ENCODE assay signal across 14 cellular contexts in genomic region chr12:124289634-124290600, GRCh38. TPM values are rescaled to one million over a fixed set of nuclear protein-coding genes. Genes with fewer than 3 reads are reported as not detected.
DNase-seq lines count a peak whose midpoint lies in the region; ATAC-seq, FAIRE-seq and TF ChIP-seq lines count a peak whose summit lies in the region.
"Had no signal": no experiment of that assay in that cellular context is flagged by ENCODE, and none has a peak within 500 bp of the region (broad histone marks: within the 10 kb centered on the region; RNA-seq: fewer than 3 reads in every experiment).

No MANE protein-coding gene starts in this region.

- no peak for TF ChIP-seq CTCF in coronary artery (IDR thresholded peaks at IDR 0.05)

- peak; percentile 89 for FAIRE-seq in HTR-8/SVneo (lab: Jason Lieb, UNC)
- FAIRE-seq: GM12878 had no signal

- peak overlapping the region; percentile 35 for H3K4me3 ChIP-seq in coronary artery
- H3K4me3 ChIP-seq: GM12878, tibial nerve had no signal

- peak; percentile 77 for DNase-seq in AG08395 (ENCODE audit: low spot score)
- DNase-seq in HTR-8/SVneo (ENCODE audit: insufficient read length, low spot score) = no peak
- no peak for DNase-seq in coronary artery (ENCODE audit: low spot score)
- DNase-seq in midbrain (lab: John Stamatoyannopoulos, UW) = peak; percentile 6
- DNase-seq in SK-N-DZ (ENCODE audit: low spot score) = no peak
- DNase-seq in activated naive CD4-positive, alpha-beta T cell treated with anti-CD3 and anti-CD28 coated beads, Interleukin-2, amount 50 U/mL, for 16 hours = no peak
- DNase-seq: Kasumi-1; naive B cell; NCI-H526; stimulated activated CD4-positive, alpha-beta T cell treated with anti-CD3 and anti-CD28 coated beads, Interleukin-4, amount 100 ng/mL, for 4 hours had no signal

- ATAC-seq in GM18907 (IDR thresholded peaks at IDR 0.05; ENCODE audit: unreplicated experiment) = no peak
- ATAC-seq in GM21390 (IDR thresholded peaks at IDR 0.05; ENCODE audit: unreplicated experiment) = no peak
- ATAC-seq: GM12878 had no signal

- peak overlapping the region in 1 of 2 donors; percentile 43 for H3K27ac ChIP-seq in coronary artery

RNA-seq across cellular contexts. Expression of gene RFLNA, which starts 5.0 kb away (rescaled TPM):
- polyA plus RNA-seq in SK-N-DZ (2014; cell fraction: cytosol; rRNA removed) = 2.3 and 2.8 TPM in 2 replicates
- 3.5 and 4.8 TPM in 2 replicates for polyA plus RNA-seq in SK-N-DZ (2014; cell fraction: nucleus; rRNA removed)

Comparison
In these comparisons a context has a peak if more than half of its experiments do, and no peak if none do; other contexts are left out.
1. DNase-seq: peak in AG08395 (single experiment) and midbrain (single experiment); none in HTR-8/SVneo (single experiment), coronary artery (single experiment), SK-N-DZ (single experiment) and activated naive CD4-positive, alpha-beta T cell treated with anti-CD3 and anti-CD28 coated beads, Interleukin-2, amount 50 U/mL, for 16 hours (single experiment).